ENCODE assay signal across 1 cellular context in genomic region chr12:115456946-115457689, GRCh38.
TF ChIP-seq lines count a peak whose summit lies in the region.

No MANE protein-coding gene starts in this region.

TF ChIP-seq in HepG2, 621 proteins besides CTCF, POLR2A, EP300 and RAD21 (continued from another document):
- TF ChIP-seq, protein P1, sequence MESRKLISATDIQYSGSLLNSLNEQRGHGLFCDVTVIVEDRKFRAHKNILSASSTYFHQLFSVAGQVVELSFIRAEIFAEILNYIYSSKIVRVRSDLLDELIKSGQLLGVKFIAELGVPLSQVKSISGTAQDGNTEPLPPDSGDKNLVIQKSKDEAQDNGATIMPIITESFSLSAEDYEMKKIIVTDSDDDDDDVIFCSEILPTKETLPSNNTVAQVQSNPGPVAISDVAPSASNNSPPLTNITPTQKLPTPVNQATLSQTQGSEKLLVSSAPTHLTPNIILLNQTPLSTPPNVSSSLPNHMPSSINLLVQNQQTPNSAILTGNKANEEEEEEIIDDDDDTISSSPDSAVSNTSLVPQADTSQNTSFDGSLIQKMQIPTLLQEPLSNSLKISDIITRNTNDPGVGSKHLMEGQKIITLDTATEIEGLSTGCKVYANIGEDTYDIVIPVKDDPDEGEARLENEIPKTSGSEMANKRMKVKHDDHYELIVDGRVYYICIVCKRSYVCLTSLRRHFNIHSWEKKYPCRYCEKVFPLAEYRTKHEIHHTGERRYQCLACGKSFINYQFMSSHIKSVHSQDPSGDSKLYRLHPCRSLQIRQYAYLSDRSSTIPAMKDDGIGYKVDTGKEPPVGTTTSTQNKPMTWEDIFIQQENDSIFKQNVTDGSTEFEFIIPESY (CRISPR knock-in tag; IDR thresholded peaks at IDR 0.05), result peak; percentile 95
- no peak for TF ChIP-seq TAF15 (IDR thresholded peaks at IDR 0.05; ENCODE audit: low read depth, low read length, poor library complexity, severe bottlenecking)
- peak; percentile 94 for TF ChIP-seq ZKSCAN1 (IDR thresholded peaks at IDR 0.05; ENCODE audit: low read length)
- TF ChIP-seq, protein P2, sequence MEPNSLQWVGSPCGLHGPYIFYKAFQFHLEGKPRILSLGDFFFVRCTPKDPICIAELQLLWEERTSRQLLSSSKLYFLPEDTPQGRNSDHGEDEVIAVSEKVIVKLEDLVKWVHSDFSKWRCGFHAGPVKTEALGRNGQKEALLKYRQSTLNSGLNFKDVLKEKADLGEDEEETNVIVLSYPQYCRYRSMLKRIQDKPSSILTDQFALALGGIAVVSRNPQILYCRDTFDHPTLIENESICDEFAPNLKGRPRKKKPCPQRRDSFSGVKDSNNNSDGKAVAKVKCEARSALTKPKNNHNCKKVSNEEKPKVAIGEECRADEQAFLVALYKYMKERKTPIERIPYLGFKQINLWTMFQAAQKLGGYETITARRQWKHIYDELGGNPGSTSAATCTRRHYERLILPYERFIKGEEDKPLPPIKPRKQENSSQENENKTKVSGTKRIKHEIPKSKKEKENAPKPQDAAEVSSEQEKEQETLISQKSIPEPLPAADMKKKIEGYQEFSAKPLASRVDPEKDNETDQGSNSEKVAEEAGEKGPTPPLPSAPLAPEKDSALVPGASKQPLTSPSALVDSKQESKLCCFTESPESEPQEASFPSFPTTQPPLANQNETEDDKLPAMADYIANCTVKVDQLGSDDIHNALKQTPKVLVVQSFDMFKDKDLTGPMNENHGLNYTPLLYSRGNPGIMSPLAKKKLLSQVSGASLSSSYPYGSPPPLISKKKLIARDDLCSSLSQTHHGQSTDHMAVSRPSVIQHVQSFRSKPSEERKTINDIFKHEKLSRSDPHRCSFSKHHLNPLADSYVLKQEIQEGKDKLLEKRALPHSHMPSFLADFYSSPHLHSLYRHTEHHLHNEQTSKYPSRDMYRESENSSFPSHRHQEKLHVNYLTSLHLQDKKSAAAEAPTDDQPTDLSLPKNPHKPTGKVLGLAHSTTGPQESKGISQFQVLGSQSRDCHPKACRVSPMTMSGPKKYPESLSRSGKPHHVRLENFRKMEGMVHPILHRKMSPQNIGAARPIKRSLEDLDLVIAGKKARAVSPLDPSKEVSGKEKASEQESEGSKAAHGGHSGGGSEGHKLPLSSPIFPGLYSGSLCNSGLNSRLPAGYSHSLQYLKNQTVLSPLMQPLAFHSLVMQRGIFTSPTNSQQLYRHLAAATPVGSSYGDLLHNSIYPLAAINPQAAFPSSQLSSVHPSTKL (CRISPR knock-in tag; IDR thresholded peaks at IDR 0.05), result peak; percentile 44
- TF ChIP-seq TSC22D2 (CRISPR knock-in tag; IDR thresholded peaks at IDR 0.05; ENCODE audit: borderline replicate concordance), result 0 out of 2 replicates have a peak, but pooled peaks have one; percentile 31
- TF ChIP-seq HIVEP1 (CRISPR knock-in tag; IDR thresholded peaks at IDR 0.05), result no peak
- TF ChIP-seq NFRKB (IDR thresholded peaks at IDR 0.05), result no peak
- TF ChIP-seq, protein P3, sequence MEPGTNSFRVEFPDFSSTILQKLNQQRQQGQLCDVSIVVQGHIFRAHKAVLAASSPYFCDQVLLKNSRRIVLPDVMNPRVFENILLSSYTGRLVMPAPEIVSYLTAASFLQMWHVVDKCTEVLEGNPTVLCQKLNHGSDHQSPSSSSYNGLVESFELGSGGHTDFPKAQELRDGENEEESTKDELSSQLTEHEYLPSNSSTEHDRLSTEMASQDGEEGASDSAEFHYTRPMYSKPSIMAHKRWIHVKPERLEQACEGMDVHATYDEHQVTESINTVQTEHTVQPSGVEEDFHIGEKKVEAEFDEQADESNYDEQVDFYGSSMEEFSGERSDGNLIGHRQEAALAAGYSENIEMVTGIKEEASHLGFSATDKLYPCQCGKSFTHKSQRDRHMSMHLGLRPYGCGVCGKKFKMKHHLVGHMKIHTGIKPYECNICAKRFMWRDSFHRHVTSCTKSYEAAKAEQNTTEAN (CRISPR knock-in tag; conservative IDR thresholded peaks at IDR 0.05), result peak; percentile 66; the same call in 1 of the 2 replicates
- 0 out of 2 replicates have a peak, but pooled peaks have one; percentile 29 for TF ChIP-seq TARDBP (CRISPR knock-in tag; IDR thresholded peaks at IDR 0.05)
- no peak for TF ChIP-seq GZF1 (CRISPR knock-in tag; IDR thresholded peaks at IDR 0.05)
- TF ChIP-seq ZNF614 (CRISPR knock-in tag; IDR thresholded peaks at IDR 0.05; ENCODE audit: borderline replicate concordance), result 0 out of 2 replicates have a peak, but pooled peaks have one; percentile 19
- TF ChIP-seq CBX5 (CRISPR knock-in tag; IDR thresholded peaks at IDR 0.05; ENCODE audit: borderline replicate concordance), result 0 out of 2 replicates have a peak, but pooled peaks have one; percentile 30
- peak; percentile 35; the same call in 1 of the 2 replicates for TF ChIP-seq ZMYM4 (CRISPR knock-in tag; IDR thresholded peaks at IDR 0.05)
- peak; percentile 86; the same call in 1 of the 2 replicates for TF ChIP-seq ZNF580 (CRISPR knock-in tag; IDR thresholded peaks at IDR 0.05; ENCODE audit: borderline replicate concordance, low read depth)
- TF ChIP-seq POGZ (CRISPR knock-in tag; IDR thresholded peaks at IDR 0.05), result peak; percentile 29; the same call in 1 of the 2 replicates
- TF ChIP-seq SMC3 (IDR thresholded peaks at IDR 0.05; ENCODE audit: low read length), result peak; percentile 69
- peak; percentile 23; the same call in 1 of the 2 replicates for TF ChIP-seq FOXA3 (CRISPR knock-in tag; IDR thresholded peaks at IDR 0.05)
- peak; percentile 28; the same call in 1 of the 2 replicates for TF ChIP-seq MED1 (CRISPR knock-in tag; IDR thresholded peaks at IDR 0.05)
- TF ChIP-seq, protein P4, sequence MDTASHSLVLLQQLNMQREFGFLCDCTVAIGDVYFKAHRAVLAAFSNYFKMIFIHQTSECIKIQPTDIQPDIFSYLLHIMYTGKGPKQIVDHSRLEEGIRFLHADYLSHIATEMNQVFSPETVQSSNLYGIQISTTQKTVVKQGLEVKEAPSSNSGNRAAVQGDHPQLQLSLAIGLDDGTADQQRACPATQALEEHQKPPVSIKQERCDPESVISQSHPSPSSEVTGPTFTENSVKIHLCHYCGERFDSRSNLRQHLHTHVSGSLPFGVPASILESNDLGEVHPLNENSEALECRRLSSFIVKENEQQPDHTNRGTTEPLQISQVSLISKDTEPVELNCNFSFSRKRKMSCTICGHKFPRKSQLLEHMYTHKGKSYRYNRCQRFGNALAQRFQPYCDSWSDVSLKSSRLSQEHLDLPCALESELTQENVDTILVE (CRISPR knock-in tag; IDR thresholded peaks at IDR 0.05), result 0 out of 2 replicates have a peak, but pooled peaks have one; percentile 24
- 0 out of 2 replicates have a peak, but pooled peaks have one; percentile 18 for TF ChIP-seq HMG20A (CRISPR knock-in tag; IDR thresholded peaks at IDR 0.05; ENCODE audit: borderline replicate concordance)
- peak; percentile 28; the same call in 1 of the 2 replicates for TF ChIP-seq ERF (CRISPR knock-in tag; IDR thresholded peaks at IDR 0.05)
- TF ChIP-seq ZBTB38 (CRISPR knock-in tag; IDR thresholded peaks at IDR 0.05), result peak; percentile 91
- TF ChIP-seq THAP11 (CRISPR knock-in tag; IDR thresholded peaks at IDR 0.05), result 0 out of 2 replicates have a peak, but pooled peaks have one; percentile 11
- peak; percentile 62 for TF ChIP-seq TEAD3 (CRISPR knock-in tag; optimal IDR thresholded peaks at IDR 0.05; ENCODE audit: borderline replicate concordance)
- peak; percentile 58 for TF ChIP-seq XRCC5 (optimal IDR thresholded peaks at IDR 0.05; ENCODE audit: low read length)
